Comparison of ENCODE assay signal across 2 cellular contexts in the genomic region with DNA sequence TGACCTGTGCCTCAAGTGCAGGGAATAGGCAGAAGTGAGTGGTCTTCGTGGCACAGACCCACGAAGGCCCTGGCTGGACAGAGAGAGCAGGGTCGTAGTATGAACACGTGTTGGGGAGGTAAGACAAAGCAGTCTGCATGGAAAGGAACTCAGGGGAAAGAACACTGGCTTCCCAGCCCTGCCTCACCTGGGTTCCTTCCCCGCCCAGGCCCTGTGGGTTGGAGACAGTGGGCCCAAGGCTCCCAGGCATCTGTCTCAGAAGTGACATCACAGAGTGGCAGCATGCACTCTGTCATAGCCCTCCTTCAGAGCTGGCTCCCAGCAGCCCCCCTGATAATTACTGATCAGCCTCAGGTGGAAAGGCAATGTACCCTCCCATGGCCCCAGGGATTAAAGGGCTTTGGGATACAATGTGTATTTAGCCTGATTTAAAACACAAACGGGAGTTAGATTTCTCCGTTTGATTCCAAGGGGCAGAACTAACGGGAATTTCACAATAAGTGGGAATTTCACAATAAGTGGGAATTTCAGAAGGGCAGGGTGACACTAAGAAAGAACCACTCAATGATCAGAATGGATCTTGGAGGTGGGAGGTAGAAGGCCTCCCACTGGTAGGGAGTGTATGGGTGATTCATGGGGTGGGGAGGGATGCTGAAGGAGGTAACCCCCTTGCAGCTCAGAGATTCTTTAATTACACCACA.
TF ChIP-seq lines count a peak whose summit lies in the region.

No MANE protein-coding gene starts in this region.

TF ChIP-seq in Ishikawa, 13 proteins besides CTCF, POLR2A, EP300 and RAD21 (continued from another document):
- 0 out of 2 replicates have a peak, but pooled peaks have one; percentile 17 for TF ChIP-seq CEBPB (IDR thresholded peaks at IDR 0.05)

TF ChIP-seq in liver, 16 proteins besides CTCF, POLR2A, EP300 and RAD21 (continued from another document):
- TF ChIP-seq HNF4A (conservative IDR thresholded peaks at IDR 0.05): peak; percentile 29 to 57
TF ChIP-seq in liver: peak in this region for 1.
